ENCODE assay signal across 9 cellular contexts in the genomic region with DNA sequence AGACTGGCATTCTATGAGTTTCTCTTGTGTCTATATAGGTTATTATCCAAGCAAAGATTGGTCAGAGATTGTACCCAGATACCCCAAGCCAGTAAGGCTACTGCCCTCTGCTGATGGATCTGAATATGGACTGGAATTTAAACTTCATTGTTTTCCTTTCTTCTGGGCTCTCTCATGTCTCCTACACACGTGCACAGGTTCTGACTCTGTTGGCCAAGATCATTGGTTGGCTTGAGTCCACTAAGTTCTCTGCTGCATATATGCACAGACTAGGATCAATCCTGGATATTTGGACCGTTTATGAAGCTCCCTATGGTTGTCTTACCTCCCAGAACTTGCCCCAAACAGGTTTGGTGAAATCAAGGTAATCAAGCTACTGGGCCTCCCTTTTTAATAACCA.
A peak's percentile ranks its signal among the peaks of the same experiment; 100 is the strongest.
DNase-seq lines count a peak whose midpoint lies in the region; ATAC-seq and TF ChIP-seq lines count a peak whose summit lies in the region.
"Had no signal": no experiment of that assay in that cellular context is flagged by ENCODE, and none has a peak within 500 bp of the region (broad histone marks: within the 10 kb centered on the region; RNA-seq: fewer than 3 reads in every experiment).

No MANE protein-coding gene starts in this region.

- H3K4me1 ChIP-seq in PC-9 (replicated peaks; ENCODE audit: insufficient read depth) = no peaks in the 10 kb centered on the region

- no peak for DNase-seq in activated CD4-positive, alpha-beta T cell treated with anti-CD3 and anti-CD28 coated beads for 36 hours
- no peak for DNase-seq in activated CD4-positive, alpha-beta T cell treated with anti-CD3 and anti-CD28 coated beads, Interleukin-2, amount 50 U/mL, for 1 hour
- DNase-seq in Jurkat, Clone E6-1 (ENCODE audit: low read depth, low spot score) = peak; percentile 38
- DNase-seq in PC-9 (peak; percentile 3 to 57), midbrain (lab: John Stamatoyannopoulos, UW) (peak; percentile 22), amygdala (lab: John Stamatoyannopoulos, UW) (no peak)
- peak; percentile 4 to 7 (median 6) for DNase-seq in effector memory CD8-positive, alpha-beta T cell

- ATAC-seq in activated CD4-positive, alpha-beta T cell treated with anti-CD3 and anti-CD28 coated beads for 36 hours = peak; percentile 63
- ATAC-seq in effector memory CD8-positive, alpha-beta T cell (replicated peaks) = peak; percentile 48
- no peak for ATAC-seq in HG03565 (IDR thresholded peaks at IDR 0.05; ENCODE audit: unreplicated experiment)

- H3K4me2 ChIP-seq in PC-9 = no peak overlapping the region

- no peak overlapping the region for H2AFZ ChIP-seq in PC-9

- CTCF ChIA-PET in activated CD4-positive, alpha-beta T cell treated with anti-CD3 and anti-CD28 coated beads for 36 hours (lab: Charles Lee) = interaction anchor here (0.6 to 4.9 kb wide), 10 partner anchors 9 to 400 kb away, joined by 3 to 23 read pairs (median 3); no protein-coding TSS in a partner anchor
- CTCF ChIA-PET in PC-9 (lab: Charles Lee) = no interaction called here

- no peaks in the 10 kb centered on the region for H3K36me3 Mint-ChIP-seq in activated CD4-positive, alpha-beta T cell treated with anti-CD3 and anti-CD28 coated beads for 36 hours (ENCODE audit: low read depth)
- no peaks in the 10 kb centered on the region for H3K36me3 Mint-ChIP-seq in effector memory CD8-positive, alpha-beta T cell (ENCODE audit: insufficient read depth)

- H3K9me3 Mint-ChIP-seq in activated CD4-positive, alpha-beta T cell treated with anti-CD3 and anti-CD28 coated beads for 36 hours (ENCODE audit: low read depth) = no peaks in the 10 kb centered on the region
- no peaks in the 10 kb centered on the region for H3K9me3 Mint-ChIP-seq in effector memory CD8-positive, alpha-beta T cell

- H3F3A ChIP-seq in PC-9 (ENCODE audit: insufficient read depth, low read depth) = no peaks in the 10 kb centered on the region

- POLR2A ChIA-PET in activated CD4-positive, alpha-beta T cell treated with anti-CD3 and anti-CD28 coated beads for 36 hours (lab: Charles Lee) = no interaction called here
- POLR2A ChIA-PET in PC-9 (lab: Charles Lee; ENCODE audit: unreplicated experiment) = no interaction called here

- no peak overlapping the region for H3K4me3 Mint-ChIP-seq in activated CD4-positive, alpha-beta T cell treated with anti-CD3 and anti-CD28 coated beads for 36 hours
- H3K4me3 Mint-ChIP-seq in effector memory CD8-positive, alpha-beta T cell = no peak overlapping the region
- H3K4me3 Mint-ChIP-seq: activated naive CD8-positive, alpha-beta T cell had no signal

- H3K36me3 ChIP-seq in PC-9 (ENCODE audit: low read depth) = no peaks in the 10 kb centered on the region

- H3K4me3 ChIP-seq in Jurkat, Clone E6-1 (ENCODE audit: low read length) = no peak overlapping the region
- no peak overlapping the region for H3K4me3 ChIP-seq in PC-9

- H3K4me1 Mint-ChIP-seq in activated CD4-positive, alpha-beta T cell treated with anti-CD3 and anti-CD28 coated beads for 36 hours = no peaks in the 10 kb centered on the region
- H3K4me1 Mint-ChIP-seq in effector memory CD8-positive, alpha-beta T cell (ENCODE audit: low read depth in 2 of 2) = no peaks in the 10 kb centered on the region

- H3K9me3 ChIP-seq in PC-9 (ENCODE audit: insufficient read depth, low read depth) = no peaks in the 10 kb centered on the region

- no peak overlapping the region for H3K27ac ChIP-seq in PC-9

- no peaks in the 10 kb centered on the region for H3K27me3 ChIP-seq in PC-9 (ENCODE audit: insufficient read depth, low read depth)

- H3K27me3 Mint-ChIP-seq in activated CD4-positive, alpha-beta T cell treated with anti-CD3 and anti-CD28 coated beads for 36 hours = no peaks in the 10 kb centered on the region
- no peaks in the 10 kb centered on the region for H3K27me3 Mint-ChIP-seq in effector memory CD8-positive, alpha-beta T cell
- H3K27me3 Mint-ChIP-seq: activated naive CD8-positive, alpha-beta T cell had no signal

- H3K9me2 ChIP-seq in PC-9 (ENCODE audit: insufficient read depth) = no peaks in the 10 kb centered on the region

- no peaks in the 10 kb centered on the region for H3K79me2 ChIP-seq in PC-9 (ENCODE audit: low read depth)

- no peaks in the 10 kb centered on the region for H4K20me1 ChIP-seq in PC-9 (ENCODE audit: insufficient read depth)

- no peak overlapping the region for H3K27ac Mint-ChIP-seq in activated CD4-positive, alpha-beta T cell treated with anti-CD3 and anti-CD28 coated beads for 36 hours
- H3K27ac Mint-ChIP-seq in effector memory CD8-positive, alpha-beta T cell = peak overlapping the region in 1 of 2 donors; percentile 4
- H3K27ac Mint-ChIP-seq: activated naive CD8-positive, alpha-beta T cell had no signal

- BruUV-seq in PC-9 (replicated peaks; lab: Mats Ljungman, UMichigan) = no TSS peak

- intact Hi-C loops in activated CD4-positive, alpha-beta T cell treated with anti-CD3 and anti-CD28 coated beads for 36 hours (cut with DNase I, micrococcal nuclease) = loop anchor here (1.0 to 10.0 kb wide), 5 partner anchors 154 to 402 kb away; a partner anchor contains a TSS
- intact Hi-C loops in PC-9 (cut with micrococcal nuclease; ENCODE audit: unreplicated experiment) = loop anchor here (1.0 to 5.0 kb wide), 3 partner anchors 154 to 399 kb away; a partner anchor contains a TSS

- TF ChIP-seq CTCF in PC-9 (conservative IDR thresholded peaks at IDR 0.05) = peak; percentile 79

Comparison
In these comparisons a context has a peak if more than half of its experiments do, and no peak if none do; other contexts are left out.
1. DNase-seq: peak in Jurkat, Clone E6-1 (single experiment), PC-9 (2 of 2), effector memory CD8-positive, alpha-beta T cell (3 of 3) and midbrain (single experiment); none in activated CD4-positive, alpha-beta T cell treated with anti-CD3 and anti-CD28 coated beads for 36 hours (single experiment), activated CD4-positive, alpha-beta T cell treated with anti-CD3 and anti-CD28 coated beads, Interleukin-2, amount 50 U/mL, for 1 hour (single experiment) and amygdala (0 of 56).